Comparison of ENCODE assay signal across 8 cellular contexts in the genomic region with DNA sequence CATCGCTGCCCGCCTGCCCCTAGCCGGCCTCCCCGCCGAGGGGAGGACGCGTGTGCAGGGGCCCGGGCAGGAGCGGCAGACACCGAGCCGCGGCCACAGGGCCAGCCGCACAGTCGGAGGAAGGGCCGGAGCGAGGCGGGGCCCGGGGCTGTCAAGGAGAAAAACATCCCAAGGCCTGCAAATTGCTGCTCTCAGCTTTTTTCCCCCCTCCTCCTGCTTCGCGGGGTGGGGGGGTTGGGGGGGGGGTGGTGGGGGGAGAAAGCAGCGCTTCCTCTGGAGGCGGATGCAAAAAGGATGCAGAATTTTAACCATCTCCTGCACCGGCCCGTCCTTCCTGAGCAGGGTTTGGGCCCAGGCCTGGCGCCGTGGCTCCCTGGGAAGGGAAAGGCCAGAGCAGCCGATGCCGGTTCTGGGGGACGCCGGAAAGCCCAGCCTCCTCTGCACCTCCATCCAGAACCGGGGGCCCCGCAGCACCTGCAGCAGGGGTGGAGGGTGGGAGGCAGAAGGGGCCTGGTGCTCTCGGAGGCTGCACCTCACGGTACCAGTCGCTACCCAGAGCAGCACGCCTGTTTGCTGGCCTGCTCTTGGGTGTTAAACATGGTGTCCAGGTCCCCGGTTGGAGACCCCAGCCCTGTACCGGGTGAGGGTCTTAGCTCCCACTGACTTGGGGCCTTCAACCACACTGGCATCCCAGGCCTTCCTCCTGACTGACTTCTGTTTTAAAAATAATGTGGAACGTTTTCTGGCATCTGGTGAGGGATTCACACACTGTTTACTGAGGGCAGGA.
DNase-seq lines count a peak whose midpoint lies in the region; ATAC-seq, FAIRE-seq and TF ChIP-seq lines count a peak whose summit lies in the region.

No MANE protein-coding gene starts in this region.

- FAIRE-seq in endothelial cell of umbilical vein (lab: Jason Lieb, UNC) = peak; percentile 53

- H3K27ac Mint-ChIP-seq in CD8-positive, alpha-beta T cell = peak overlapping the region; percentile 97
- peak overlapping the region; percentile 87 for H3K27ac Mint-ChIP-seq in activated B cell treated with CpG ODN at 0.5 μM for 24 hours

- no peaks in the 10 kb centered on the region for H3K9me3 ChIP-seq in CD8-positive, alpha-beta T cell (ENCODE audit: low read length)
- H3K9me3 ChIP-seq in endothelial cell of umbilical vein (replicated peaks; ENCODE audit: control insufficient read depth, insufficient read depth, low read length) (no peaks in the 10 kb centered on the region), mononuclear cell (ENCODE audit: low read depth, low read length) (no peaks in the 10 kb centered on the region), thoracic aorta (no peaks in the 10 kb centered on the region), WERI-Rb-1 (ENCODE audit: severe bottlenecking) (no peaks in the 10 kb centered on the region)

- peak overlapping the region; percentile 72 for H3K9ac ChIP-seq in endothelial cell of umbilical vein (replicated peaks; ENCODE audit: extremely low read depth, insufficient read depth, low read length)

- DNase-seq in CD8-positive, alpha-beta T cell = peak in 5 of 7 experiments; percentile 27 to 73 (median 33)
- peak; percentile 47 for DNase-seq in activated B cell treated with CpG ODN at 0.5 μM for 24 hours
- peak; percentile 55 for DNase-seq in endothelial cell of umbilical vein (ENCODE audit: low read depth, low spot score)
- no peak for DNase-seq in thoracic aorta (ENCODE audit: low spot score)
- DNase-seq in WERI-Rb-1 = no peak

- BruUV-seq in endothelial cell of umbilical vein (replicated peaks; lab: Mats Ljungman, UMichigan) = no TSS peak

- peaks cover 50% of the 10 kb centered on the region for H3K79me2 ChIP-seq in endothelial cell of umbilical vein (ENCODE audit: control insufficient read depth, insufficient read depth, low read length)

- dilution Hi-C loops in endothelial cell of umbilical vein (cut with MboI; ENCODE audit: extremely low pct_ligation_motif_present, low sequenced_read_pairs) = no loop called here

- peaks cover 2% of the 10 kb centered on the region for H3K36me3 Mint-ChIP-seq in CD8-positive, alpha-beta T cell
- peaks cover 3% of the 10 kb centered on the region for H3K36me3 Mint-ChIP-seq in activated B cell treated with CpG ODN at 0.5 μM for 24 hours (ENCODE audit: low read depth)

- no peaks in the 10 kb centered on the region for H3K27me3 ChIP-seq in CD8-positive, alpha-beta T cell (ENCODE audit: insufficient read depth, low read length)
- H3K27me3 ChIP-seq in endothelial cell of umbilical vein (ENCODE audit: control insufficient read depth in 2 of 2, insufficient read depth in 2 of 2, low read length in 2 of 2) = no peaks in the 10 kb centered on the region
- no peaks in the 10 kb centered on the region for H3K27me3 ChIP-seq in mononuclear cell (ENCODE audit: insufficient read depth, low read length)
- no peaks in the 10 kb centered on the region for H3K27me3 ChIP-seq in thoracic aorta (replicated peaks; ENCODE audit: insufficient read depth)
- H3K27me3 ChIP-seq in WERI-Rb-1 (ENCODE audit: insufficient read depth, low read depth, severe bottlenecking) = no peaks in the 10 kb centered on the region

- TF ChIP-seq POLR2A in endothelial cell of umbilical vein (IDR thresholded peaks at IDR 0.05; ENCODE audit: low read depth, low read length) = peak; percentile 13

- intact Hi-C loops in CD8-positive, alpha-beta T cell (cut with DNase I, micrococcal nuclease) = loop anchor here (1.0 to 5.0 kb wide), 2 partner anchors 18 to 243 kb away; a partner anchor contains a TSS
- intact Hi-C loops in activated B cell treated with CpG ODN at 0.5 μM for 24 hours (cut with micrococcal nuclease) = loop anchor here (1.0 to 5.0 kb wide), 2 partner anchors 10 to 42 kb away; no protein-coding TSS in a partner anchor
- intact Hi-C loops in endothelial cell of umbilical vein (cut with micrococcal nuclease) = no loop called here

- ATAC-seq in CD8-positive, alpha-beta T cell = peak; percentile 51
- ATAC-seq in HG02642 (IDR thresholded peaks at IDR 0.05; ENCODE audit: poor library complexity, unreplicated experiment) (peak; percentile 34), activated B cell treated with CpG ODN at 0.5 μM for 24 hours (ENCODE audit: low read depth) (peak; percentile 23), thoracic aorta (ENCODE audit: insufficient number of reproducible peaks, low FRiP score, low read depth) (peak; percentile 9), HG02571 (IDR thresholded peaks at IDR 0.05; ENCODE audit: unreplicated experiment) (no peak)

- H3K4me1 Mint-ChIP-seq in CD8-positive, alpha-beta T cell (ENCODE audit: low read depth) = peaks cover 41% of the 10 kb centered on the region
- peaks cover 63% of the 10 kb centered on the region for H3K4me1 Mint-ChIP-seq in activated B cell treated with CpG ODN at 0.5 μM for 24 hours

- H3K4me1 ChIP-seq in CD8-positive, alpha-beta T cell (ENCODE audit: insufficient read depth, low read length) = peaks cover 57% of the 10 kb centered on the region
- peaks cover 52% of the 10 kb centered on the region for H3K4me1 ChIP-seq in endothelial cell of umbilical vein (ENCODE audit: control insufficient read depth, extremely low read depth, insufficient read depth, low read length)
- peaks cover 88% of the 10 kb centered on the region for H3K4me1 ChIP-seq in mononuclear cell (ENCODE audit: insufficient read depth, low read length)
- peaks cover 29 to 82% of the 10 kb centered on the region in 2 donors for H3K4me1 ChIP-seq in thoracic aorta (ENCODE audit: control insufficient read depth in 1 of 2, low read depth in 2 of 2)

- no peak for TF ChIP-seq CTCF in CD8-positive, alpha-beta T cell (IDR thresholded peaks at IDR 0.05)
- TF ChIP-seq CTCF in activated B cell treated with CpG ODN at 0.5 μM for 24 hours (IDR thresholded peaks at IDR 0.05) (no peak), endothelial cell of umbilical vein (IDR thresholded peaks at IDR 0.05; ENCODE audit: extremely low read depth in 1 of 2, insufficient read depth in 1 of 2, low read depth in 1 of 2, low read length in 2 of 2) (no peak), thoracic aorta (IDR thresholded peaks at IDR 0.05) (no peak), WERI-Rb-1 (IDR thresholded peaks at IDR 0.05; ENCODE audit: low read depth, low read length) (no peak)

- peak overlapping the region; percentile 59 for H3K4me2 ChIP-seq in endothelial cell of umbilical vein (ENCODE audit: insufficient read depth, low read length)

- POLR2A ChIA-PET in CD8-positive, alpha-beta T cell (lab: Charles Lee) = interaction anchor here (1.0 to 2.9 kb wide), 6 partner anchors 10 to 48 kb away, joined by 3 to 25 read pairs (median 5); no protein-coding TSS in a partner anchor
- POLR2A ChIA-PET in activated B cell treated with CpG ODN at 0.5 μM for 24 hours (lab: Charles Lee) = interaction anchor here (0.6 to 7.2 kb wide), 13 partner anchors 10 to 891 kb away, joined by 3 to 79 read pairs (median 6); a partner anchor contains a TSS
- POLR2A ChIA-PET in endothelial cell of umbilical vein (lab: Charles Lee) = interaction anchor here (0.6 to 1.9 kb wide), 4 partner anchors 9 to 802 kb away, joined by 3 to 5 read pairs (median 4); no protein-coding TSS in a partner anchor

- peak overlapping the region; percentile 78 for H3K4me3 ChIP-seq in CD8-positive, alpha-beta T cell (ENCODE audit: low read depth, low read length)
- H3K4me3 ChIP-seq in endothelial cell of umbilical vein (replicated peaks in 1 of 3; ENCODE audit: insufficient read depth in 1 of 3, low read depth in 1 of 3, low read length in 3 of 3) = peak overlapping the region; percentile 29 to 49 (median 49)
- peak overlapping the region; percentile 64 for H3K4me3 ChIP-seq in mononuclear cell (ENCODE audit: low read length)
- peak overlapping the region; percentile 80 for H3K4me3 ChIP-seq in thoracic aorta
- no peak overlapping the region for H3K4me3 ChIP-seq in WERI-Rb-1 (ENCODE audit: low read depth, low read length)

- no peaks in the 10 kb centered on the region for H4K20me1 ChIP-seq in endothelial cell of umbilical vein (replicated peaks; ENCODE audit: control insufficient read depth, extremely low read depth, insufficient read depth, low read length)

- H3K9me1 ChIP-seq in endothelial cell of umbilical vein (replicated peaks; ENCODE audit: control insufficient read depth, extremely low read depth, insufficient read depth, low read length) = no peaks in the 10 kb centered on the region

- CTCF ChIA-PET in CD8-positive, alpha-beta T cell (lab: Charles Lee) = interaction anchor here (1.9 kb wide), 1 partner anchor 48 kb away, joined by 5 read pairs; no protein-coding TSS in a partner anchor
- CTCF ChIA-PET in activated B cell treated with CpG ODN at 0.5 μM for 24 hours (lab: Charles Lee) = interaction anchor here (1.0 kb wide), 1 partner anchor 48 kb away, joined by 3 read pairs; no protein-coding TSS in a partner anchor
- CTCF ChIA-PET in endothelial cell of umbilical vein (lab: Charles Lee) = interaction anchor here (0.6 to 3.4 kb wide), 5 partner anchors 20 to 313 kb away, joined by 3 to 21 read pairs (median 3); no protein-coding TSS in a partner anchor

- H2AFZ ChIP-seq in endothelial cell of umbilical vein (ENCODE audit: low read depth, low read length) = peak overlapping the region; percentile 14

- H3K9me3 Mint-ChIP-seq in CD8-positive, alpha-beta T cell = no peaks in the 10 kb centered on the region
- H3K9me3 Mint-ChIP-seq in activated B cell treated with CpG ODN at 0.5 μM for 24 hours = no peaks in the 10 kb centered on the region

- H3K27ac ChIP-seq in CD8-positive, alpha-beta T cell (ENCODE audit: low read depth, low read length) = peak overlapping the region; percentile 72
- H3K27ac ChIP-seq in endothelial cell of umbilical vein (ENCODE audit: insufficient read depth, low read depth, low read length) (peak overlapping the region; percentile 56), thoracic aorta (peak overlapping the region; percentile 97), WERI-Rb-1 (no peak overlapping the region)

- H3K27me3 Mint-ChIP-seq in CD8-positive, alpha-beta T cell (ENCODE audit: low read depth) = no peaks in the 10 kb centered on the region
- H3K27me3 Mint-ChIP-seq in activated B cell treated with CpG ODN at 0.5 μM for 24 hours = no peaks in the 10 kb centered on the region

- H3K36me3 ChIP-seq in CD8-positive, alpha-beta T cell (ENCODE audit: insufficient read depth, low read length) = no peaks in the 10 kb centered on the region
- no peaks in the 10 kb centered on the region for H3K36me3 ChIP-seq in endothelial cell of umbilical vein (ENCODE audit: control insufficient read depth in 2 of 2, extremely low read depth in 1 of 2, insufficient read depth in 2 of 2, low read length in 2 of 2)
- no peaks in the 10 kb centered on the region for H3K36me3 ChIP-seq in thoracic aorta
- no peaks in the 10 kb centered on the region for H3K36me3 ChIP-seq in WERI-Rb-1

- peak overlapping the region; percentile 89 for H3K4me3 Mint-ChIP-seq in CD8-positive, alpha-beta T cell
- peak overlapping the region; percentile 91 for H3K4me3 Mint-ChIP-seq in activated B cell treated with CpG ODN at 0.5 μM for 24 hours

TF ChIP-seq in endothelial cell of umbilical vein, 7 proteins besides CTCF, POLR2A, EP300 and RAD21:
- TF ChIP-seq GATA2 (IDR thresholded peaks at IDR 0.05; ENCODE audit: insufficient read depth, insufficient read length, low read depth, low read length) (no peak), FOS (IDR thresholded peaks at IDR 0.05; ENCODE audit: borderline replicate concordance, insufficient read depth, low read length) (no peak), POLR2AphosphoS5 (IDR thresholded peaks at IDR 0.05; ENCODE audit: insufficient read depth, low read depth, low read length) (peak; percentile 25)

Comparison
In these comparisons a context has a peak if more than half of its experiments do, and no peak if none do; other contexts are left out.
1. DNase-seq: peak in CD8-positive, alpha-beta T cell (5 of 7), activated B cell treated with CpG ODN at 0.5 μM for 24 hours (single experiment) and endothelial cell of umbilical vein (single experiment); none in thoracic aorta (single experiment) and WERI-Rb-1 (single experiment).